ENCODE assay signal across 22 cellular contexts in the genomic region with DNA sequence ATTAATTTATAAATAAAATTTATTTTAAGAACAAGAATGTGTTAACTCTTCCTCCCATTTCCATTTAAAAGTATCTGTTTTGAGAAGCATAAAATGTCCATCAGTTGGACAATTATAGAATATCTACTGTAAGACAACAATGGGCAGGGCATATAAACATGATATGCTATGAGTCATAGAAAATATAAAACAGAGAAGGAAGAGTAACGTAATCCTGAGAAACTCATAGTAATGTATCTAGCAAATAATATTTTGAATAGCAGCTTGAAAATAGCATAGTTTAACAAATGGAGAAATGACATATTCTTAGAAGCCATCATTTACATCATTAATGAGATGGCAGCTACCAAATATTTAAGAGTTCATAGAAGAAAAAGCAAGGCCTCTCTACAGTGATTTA.
"Had no signal": no experiment of that assay in that cellular context is flagged by ENCODE, and none has a peak within 500 bp of the region (broad histone marks: within the 10 kb centered on the region; RNA-seq: fewer than 3 reads in every experiment).

No MANE protein-coding gene starts in this region.

- H3K4me1 ChIP-seq: gastrocnemius medialis, left lung, psoas muscle, sigmoid colon, stomach, testis, tibial nerve, upper lobe of left lung had no signal

- DNase-seq: effector memory CD8-positive, alpha-beta T cell; gastrocnemius medialis; head of caudate nucleus; left cardiac atrium; left lung; mesenchymal stem cell; mucosa of descending colon; naive B cell; psoas muscle; right cardiac atrium; sigmoid colon; stimulated activated CD4-positive, alpha-beta T cell treated with anti-CD3 and anti-CD28 coated beads, Interleukin-2, amount 100 ng/mL, for 24 hours; stimulated activated CD4-positive, alpha-beta T cell treated with anti-CD3 and anti-CD28 coated beads, Interleukin-4, amount 100 ng/mL, for 24 hours; stimulated activated naive CD4-positive, alpha-beta T cell treated with Interleukin-2 at 50 U/mL for 16 hours; stomach; testis; upper lobe of left lung had no signal

- FAIRE-seq: urothelium cell line had no signal

- H3K27ac ChIP-seq: coronary artery, epithelial cell of prostate, gastrocnemius medialis, left lung, neutrophil, psoas muscle, sigmoid colon, stomach, testis, tibial nerve, upper lobe of left lung had no signal

- H3K9me3 ChIP-seq: gastrocnemius medialis, left lung, mucosa of descending colon, neutrophil, psoas muscle, sigmoid colon, stomach, testis, tibial nerve, upper lobe of left lung had no signal

- H3K36me3 ChIP-seq: gastrocnemius medialis, left lung, neutrophil, sigmoid colon, stomach, tibial nerve, upper lobe of left lung had no signal

- H3K27me3 ChIP-seq: gastrocnemius medialis, left lung, neutrophil, sigmoid colon, stomach, testis, tibial nerve, upper lobe of left lung had no signal

- H3K4me3 ChIP-seq: coronary artery, gastrocnemius medialis, left lung, mucosa of descending colon, psoas muscle, sigmoid colon, stomach, testis, tibial nerve, upper lobe of left lung had no signal
